ENCODE assay signal across 29 cellular contexts in genomic region chr7:40990841-40991240, GRCh38.
"Had no signal": no experiment of that assay in that cellular context is flagged by ENCODE, and none has a peak within 500 bp of the region (broad histone marks: within the 10 kb centered on the region; RNA-seq: fewer than 3 reads in every experiment).

No MANE protein-coding gene starts in this region.

- H3K36me3 Mint-ChIP-seq: activated CD4-positive, alpha-beta memory T cell treated with anti-CD3 and anti-CD28 coated beads for 36 hours; activated naive CD8-positive, alpha-beta T cell treated with anti-CD3 and anti-CD28 coated beads for 36 hours; immature natural killer cell; type B pancreatic cell had no signal

- H3K27me3 ChIP-seq: heart left ventricle, neutrophil, ovary, right lobe of liver, vagina had no signal

- H3K4me1 ChIP-seq: heart left ventricle, vagina had no signal

- DNase-seq: activated CD4-positive, alpha-beta memory T cell treated with anti-CD3 and anti-CD28 coated beads for 36 hours; activated CD4-positive, alpha-beta T cell treated with anti-CD3 and anti-CD28 coated beads for 48 hours; activated CD8-positive, alpha-beta memory T cell treated with anti-CD3 and anti-CD28 coated beads, Interleukin-2, amount 50 U/mL, for 4 hours; activated effector memory CD4-positive, alpha-beta T cell treated with anti-CD3 and anti-CD28 coated beads, Interleukin-2, amount 50 U/mL, for 16 hours; activated naive CD4-positive, alpha-beta T cell treated with anti-CD3 and anti-CD28 coated beads for 36 hours; activated naive CD8-positive, alpha-beta T cell treated with anti-CD3 and anti-CD28 coated beads for 36 hours; activated T-cell treated with anti-CD3 and anti-CD28 coated beads, Interleukin-2, amount 50 U/mL, for 1 hour; central memory CD4-positive, alpha-beta T cell; foreskin fibroblast; heart left ventricle; hypothalamus; immature natural killer cell; mucosa of descending colon; ovary; right lobe of liver; stimulated activated CD4-positive, alpha-beta T cell treated with anti-CD3 and anti-CD28 coated beads, Interleukin-4, amount 100 ng/mL, for 1 hour; stimulated activated naive CD8-positive, alpha-beta T cell treated with anti-CD3 and anti-CD28 coated beads, Interleukin-15, Interleukin-2, amounts not matched to agents 100 U/mL and 50 U/mL, for 24 hours; substantia nigra; T-helper 9 cell had no signal

- H3K27ac Mint-ChIP-seq: activated CD4-positive, alpha-beta memory T cell treated with anti-CD3 and anti-CD28 coated beads for 36 hours; activated naive CD4-positive, alpha-beta T cell treated with anti-CD3 and anti-CD28 coated beads for 36 hours; activated naive CD8-positive, alpha-beta T cell treated with anti-CD3 and anti-CD28 coated beads for 36 hours; activated T-helper 1 cell treated with anti-CD3 and anti-CD28 coated beads, Interleukin-12 subunit alpha, Interleukin-12 subunit beta, Interleukin-2, Interleukin-4 antibody, amounts not matched to agents 30 ng/mL and 10 ng/mL and 1 ng/mL, durations not matched to agents 14 hours and 24 hours and 36 hours; immature natural killer cell; nephron; progenitor cell of endocrine pancreas; type B pancreatic cell had no signal

- H3K9me3 ChIP-seq: heart left ventricle, mucosa of descending colon, neutrophil, ovary, right lobe of liver, vagina had no signal

- H3K27ac ChIP-seq: neutrophil, ovary, right lobe of liver, vagina, VCaP had no signal

- H3K4me1 Mint-ChIP-seq: activated naive CD8-positive, alpha-beta T cell treated with anti-CD3 and anti-CD28 coated beads for 36 hours; immature natural killer cell had no signal

- H3K9me3 Mint-ChIP-seq: activated naive CD4-positive, alpha-beta T cell treated with anti-CD3 and anti-CD28 coated beads for 36 hours; activated naive CD8-positive, alpha-beta T cell treated with anti-CD3 and anti-CD28 coated beads for 36 hours; activated T-helper 1 cell treated with anti-CD3 and anti-CD28 coated beads, Interleukin-12 subunit alpha, Interleukin-12 subunit beta, Interleukin-2, Interleukin-4 antibody, amounts not matched to agents 30 ng/mL and 10 ng/mL and 1 ng/mL, durations not matched to agents 14 hours and 24 hours and 36 hours; nephron had no signal

- FAIRE-seq: endothelial cell of umbilical vein, TTC549 had no signal

- H3K27me3 Mint-ChIP-seq: activated CD4-positive, alpha-beta memory T cell treated with anti-CD3 and anti-CD28 coated beads for 36 hours; activated naive CD8-positive, alpha-beta T cell treated with anti-CD3 and anti-CD28 coated beads for 36 hours; progenitor cell of endocrine pancreas; type B pancreatic cell had no signal

- H3K4me3 Mint-ChIP-seq: activated CD4-positive, alpha-beta memory T cell treated with anti-CD3 and anti-CD28 coated beads for 36 hours; activated naive CD4-positive, alpha-beta T cell treated with anti-CD3 and anti-CD28 coated beads for 36 hours; activated naive CD8-positive, alpha-beta T cell treated with anti-CD3 and anti-CD28 coated beads for 36 hours; activated T-helper 1 cell treated with anti-CD3 and anti-CD28 coated beads, Interleukin-12 subunit alpha, Interleukin-12 subunit beta, Interleukin-2, Interleukin-4 antibody, amounts not matched to agents 30 ng/mL and 10 ng/mL and 1 ng/mL, durations not matched to agents 14 hours and 24 hours and 36 hours; immature natural killer cell; nephron; type B pancreatic cell had no signal

- ATAC-seq: mucosa of descending colon; right lobe of liver; stimulated activated naive CD8-positive, alpha-beta T cell treated with anti-CD3 and anti-CD28 coated beads, Interleukin-15, Interleukin-2, amounts not matched to agents 100 U/mL and 50 U/mL, for 24 hours had no signal

- H3K36me3 ChIP-seq: heart left ventricle, neutrophil, ovary, right lobe of liver, vagina had no signal

- H3K4me3 ChIP-seq: heart left ventricle, lung, mucosa of descending colon, ovary, right lobe of liver, vagina had no signal
